ENCODE assay signal across 8 cellular contexts in the genomic region with DNA sequence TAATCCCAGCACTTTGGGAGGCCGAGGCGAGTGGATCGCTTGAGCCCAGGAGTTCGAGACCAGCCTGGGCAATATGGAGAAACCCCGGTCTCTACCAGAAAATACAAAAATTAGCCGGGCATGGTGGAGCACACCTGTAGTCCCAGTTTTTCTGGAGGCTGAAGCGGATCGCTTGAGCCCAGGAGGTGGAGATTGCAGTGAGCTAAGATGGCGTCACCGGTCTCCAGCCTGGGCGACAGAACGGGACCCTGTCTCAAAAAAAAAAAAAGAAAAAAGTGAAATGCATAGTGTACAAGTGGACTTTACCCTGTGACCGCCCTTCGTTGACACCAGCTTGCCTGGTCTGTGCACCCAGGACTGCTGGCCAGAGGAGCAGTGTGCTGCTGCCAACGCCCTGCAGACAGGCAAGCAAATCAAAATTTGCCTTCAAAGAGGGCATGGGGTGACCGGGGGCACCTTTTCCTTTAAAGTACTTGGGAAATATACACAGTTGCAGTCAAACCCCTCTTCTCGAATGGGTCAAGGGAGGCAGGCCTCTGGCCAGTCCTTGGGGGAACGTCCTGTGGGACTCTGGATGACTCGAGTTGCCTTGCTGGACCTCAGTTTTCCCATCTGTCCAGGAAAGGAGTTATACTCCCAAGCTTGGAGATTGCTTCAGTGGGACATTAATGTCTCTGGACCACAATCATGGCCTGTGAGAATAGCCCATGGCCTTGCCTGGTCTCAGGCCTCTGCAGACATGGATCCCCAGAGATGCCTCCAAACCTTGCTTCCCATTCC. TPM values are rescaled to one million over a fixed set of nuclear protein-coding genes. Genes with fewer than 3 reads are reported as not detected.
DNase-seq lines count a peak whose midpoint lies in the region; ATAC-seq and TF ChIP-seq lines count a peak whose summit lies in the region.

No MANE protein-coding gene starts in this region.

- H3K27me3 ChIP-seq in thoracic aorta (replicated peaks; ENCODE audit: insufficient read depth): no peaks in the 10 kb centered on the region

- H3K27ac Mint-ChIP-seq in activated CD8-positive, alpha-beta memory T cell treated with anti-CD3 and anti-CD28 coated beads, Interleukin-2, amount 10 ng/mL, durations not matched to agents 7 days and 5 days: no peak overlapping the region
- no peak overlapping the region for H3K27ac Mint-ChIP-seq in activated T-helper 2 cell treated with anti-CD3 and anti-CD28 coated beads, Interferon-gamma antibody, Interleukin-2, Interleukin-4, amounts not matched to agents 10 μg/mL and 5 μg/mL and 100 μg/mL, durations not matched to agents 14 hours and 24 hours and 36 hours

- peaks cover 8% of the 10 kb centered on the region for H3K27me3 Mint-ChIP-seq in activated CD8-positive, alpha-beta memory T cell treated with anti-CD3 and anti-CD28 coated beads, Interleukin-2, amount 10 ng/mL, durations not matched to agents 7 days and 5 days
- H3K27me3 Mint-ChIP-seq in activated T-helper 2 cell treated with anti-CD3 and anti-CD28 coated beads, Interferon-gamma antibody, Interleukin-2, Interleukin-4, amounts not matched to agents 10 μg/mL and 5 μg/mL and 100 μg/mL, durations not matched to agents 14 hours and 24 hours and 36 hours (ENCODE audit: low read depth): peaks cover 3% of the 10 kb centered on the region

- no peak for ATAC-seq in activated CD8-positive, alpha-beta memory T cell treated with anti-CD3 and anti-CD28 coated beads, Interleukin-2, amount 10 ng/mL, durations not matched to agents 7 days and 5 days
- ATAC-seq in left lobe of liver: peak; percentile 70
- ATAC-seq in thoracic aorta (ENCODE audit: insufficient number of reproducible peaks, low FRiP score, low read depth): no peak
- ATAC-seq in HG03520 (IDR thresholded peaks at IDR 0.05; ENCODE audit: unreplicated experiment): no peak

- peak overlapping the region; percentile 84 for H3K4me3 ChIP-seq in thoracic aorta

- no peak overlapping the region for H3K27ac ChIP-seq in thoracic aorta

- H3K4me1 ChIP-seq in thoracic aorta (ENCODE audit: control insufficient read depth in 1 of 2, low read depth in 2 of 2): peaks cover 0 to 9% of the 10 kb centered on the region in 2 donors

- H3K36me3 ChIP-seq in thoracic aorta: no peaks in the 10 kb centered on the region

- CTCF ChIA-PET in activated CD8-positive, alpha-beta memory T cell treated with anti-CD3 and anti-CD28 coated beads, Interleukin-2, amount 10 ng/mL, durations not matched to agents 7 days and 5 days (lab: Charles Lee): interaction anchor here (0.9 to 3.9 kb wide), 36 partner anchors 10 to 492 kb away, joined by 3 to 78 read pairs (median 5); a partner anchor contains a TSS

- TF ChIP-seq CTCF in thoracic aorta (IDR thresholded peaks at IDR 0.05): no peak

- H3K36me3 Mint-ChIP-seq in activated CD8-positive, alpha-beta memory T cell treated with anti-CD3 and anti-CD28 coated beads, Interleukin-2, amount 10 ng/mL, durations not matched to agents 7 days and 5 days: peaks cover 10% of the 10 kb centered on the region
- peaks cover 13% of the 10 kb centered on the region for H3K36me3 Mint-ChIP-seq in activated T-helper 2 cell treated with anti-CD3 and anti-CD28 coated beads, Interferon-gamma antibody, Interleukin-2, Interleukin-4, amounts not matched to agents 10 μg/mL and 5 μg/mL and 100 μg/mL, durations not matched to agents 14 hours and 24 hours and 36 hours (ENCODE audit: low read depth)

- H3K4me3 Mint-ChIP-seq in activated CD8-positive, alpha-beta memory T cell treated with anti-CD3 and anti-CD28 coated beads, Interleukin-2, amount 10 ng/mL, durations not matched to agents 7 days and 5 days: peak overlapping the region; percentile 64
- peak overlapping the region; percentile 71 for H3K4me3 Mint-ChIP-seq in activated T-helper 2 cell treated with anti-CD3 and anti-CD28 coated beads, Interferon-gamma antibody, Interleukin-2, Interleukin-4, amounts not matched to agents 10 μg/mL and 5 μg/mL and 100 μg/mL, durations not matched to agents 14 hours and 24 hours and 36 hours (ENCODE audit: low read depth)

- H3K9me3 Mint-ChIP-seq in activated CD8-positive, alpha-beta memory T cell treated with anti-CD3 and anti-CD28 coated beads, Interleukin-2, amount 10 ng/mL, durations not matched to agents 7 days and 5 days (ENCODE audit: low read depth): no peaks in the 10 kb centered on the region
- H3K9me3 Mint-ChIP-seq in activated T-helper 2 cell treated with anti-CD3 and anti-CD28 coated beads, Interferon-gamma antibody, Interleukin-2, Interleukin-4, amounts not matched to agents 10 μg/mL and 5 μg/mL and 100 μg/mL, durations not matched to agents 14 hours and 24 hours and 36 hours: no peaks in the 10 kb centered on the region

- DNase-seq in activated CD8-positive, alpha-beta memory T cell treated with anti-CD3 and anti-CD28 coated beads, Interleukin-2, amount 10 ng/mL, durations not matched to agents 7 days and 5 days: no peak
- DNase-seq in activated CD8-positive, alpha-beta memory T cell treated with anti-CD3 and anti-CD28 coated beads, Interleukin-2, amount 50 U/mL, for 48 hours: no peak
- no peak for DNase-seq in activated T-helper 2 cell treated with anti-CD3 and anti-CD28 coated beads, Interferon-gamma antibody, Interleukin-2, Interleukin-4, amounts not matched to agents 10 μg/mL and 5 μg/mL and 100 μg/mL, durations not matched to agents 14 hours and 24 hours and 36 hours (ENCODE audit: low spot score)
- DNase-seq in left lobe of liver (ENCODE audit: low spot score): peak; percentile 88
- no peak for DNase-seq in thoracic aorta (ENCODE audit: low spot score)
- DNase-seq in NCI-H146 treated with DMSO at 0.1 percent for 48 hours (lab: John Stamatoyannopoulos, UW; ENCODE audit: unreplicated experiment): no peak
- no peak for DNase-seq in NOMO-1 (lab: John Stamatoyannopoulos, UW; ENCODE audit: unreplicated experiment in 2 of 2)

- peaks cover 15% of the 10 kb centered on the region for H3K4me1 Mint-ChIP-seq in activated CD8-positive, alpha-beta memory T cell treated with anti-CD3 and anti-CD28 coated beads, Interleukin-2, amount 10 ng/mL, durations not matched to agents 7 days and 5 days
- peaks cover 8% of the 10 kb centered on the region for H3K4me1 Mint-ChIP-seq in activated T-helper 2 cell treated with anti-CD3 and anti-CD28 coated beads, Interferon-gamma antibody, Interleukin-2, Interleukin-4, amounts not matched to agents 10 μg/mL and 5 μg/mL and 100 μg/mL, durations not matched to agents 14 hours and 24 hours and 36 hours (ENCODE audit: low read depth)

- H3K9me3 ChIP-seq in thoracic aorta: no peaks in the 10 kb centered on the region

- intact Hi-C loops in activated T-helper 2 cell treated with anti-CD3 and anti-CD28 coated beads, Interferon-gamma antibody, Interleukin-2, Interleukin-4, amounts not matched to agents 10 μg/mL and 5 μg/mL and 100 μg/mL, durations not matched to agents 14 hours and 24 hours and 36 hours (cut with micrococcal nuclease): loop anchor here (2.0 kb wide), 5 partner anchors 105 to 229 kb away; a partner anchor contains a TSS

RNA-seq across cellular contexts. Expression of a gene that starts 1.0 kb away (rescaled TPM):
- 1 to 10 TPM; 5.2 to 6.9 TPM for total RNA-seq in activated CD8-positive, alpha-beta memory T cell treated with anti-CD3 and anti-CD28 coated beads, Interleukin-2, amount 10 ng/mL, durations not matched to agents 7 days and 5 days
- total RNA-seq in activated T-helper 2 cell treated with anti-CD3 and anti-CD28 coated beads, Interferon-gamma antibody, Interleukin-2, Interleukin-4, amounts not matched to agents 10 μg/mL and 5 μg/mL and 100 μg/mL, durations not matched to agents 14 hours and 24 hours and 36 hours: 8.6 and 11.8 TPM in 2 replicates
- total RNA-seq in left lobe of liver (45.8 TPM), thoracic aorta (10 to 100 TPM in 1 of 2 donors, 1 to 10 TPM in 1; 1.8 to 38.7 TPM)
